17 cellular contexts compared by ENCODE assay signal in the genomic region with DNA sequence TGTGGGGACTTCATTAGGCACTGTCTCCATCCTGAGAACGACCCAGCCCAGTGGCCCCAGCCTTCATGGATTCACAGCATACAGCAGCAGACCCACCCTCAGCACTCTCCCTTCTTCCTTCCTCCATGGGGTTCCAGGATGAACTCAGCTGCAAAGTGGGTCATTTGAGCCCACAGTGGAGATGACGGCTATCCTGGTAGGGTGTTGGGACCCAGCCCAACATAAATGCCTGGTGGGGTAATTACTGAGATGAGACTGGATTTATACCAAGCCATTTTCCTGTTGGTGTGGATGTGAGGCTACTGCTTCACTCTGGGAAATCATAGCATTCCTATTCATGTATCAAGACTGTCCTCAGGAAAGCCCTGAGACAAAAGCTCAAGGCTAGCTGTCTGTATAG.
"Had no signal": no experiment of that assay in that cellular context is flagged by ENCODE, and none has a peak within 500 bp of the region (broad histone marks: within the 10 kb centered on the region; RNA-seq: fewer than 3 reads in every experiment).

No MANE protein-coding gene starts in this region.

- H3K27ac ChIP-seq: neutrophil, parathyroid adenoma, tibial nerve had no signal

- H3K27me3 ChIP-seq: gastrocnemius medialis, heart right ventricle, neutrophil, tibial nerve had no signal

- H3K9ac ChIP-seq: parathyroid adenoma had no signal

- DNase-seq: activated CD4-positive, alpha-beta T cell treated with anti-CD3 and anti-CD28 coated beads, Interleukin-2, amount 50 U/mL, for 4 hours; activated naive CD4-positive, alpha-beta T cell; activated naive CD8-positive, alpha-beta T cell treated with anti-CD3 and anti-CD28 coated beads for 36 hours; amniotic stem cell; caudate nucleus; gastrocnemius medialis; heart right ventricle; natural killer cell; stimulated activated CD8-positive, alpha-beta memory T cell treated with anti-CD3 and anti-CD28 coated beads, Interleukin-4, amount 100 ng/mL, for 48 hours; stimulated activated naive CD4-positive, alpha-beta T cell; substantia nigra; SW 1271; T-helper 2 cell had no signal

- H3K36me3 ChIP-seq: gastrocnemius medialis, heart right ventricle, neutrophil, tibial nerve had no signal

- H3K4me1 ChIP-seq: parathyroid adenoma had no signal

- ATAC-seq: gastrocnemius medialis, heart right ventricle, natural killer cell, sciatic nerve had no signal

- H2AFZ ChIP-seq: parathyroid adenoma had no signal

- H3K9me3 ChIP-seq: gastrocnemius medialis, neutrophil, tibial nerve had no signal

- H3K4me3 ChIP-seq: gastrocnemius medialis, heart right ventricle, tibial nerve had no signal
